Comparison of ENCODE assay signal across 1 cellular context in the genomic region with DNA sequence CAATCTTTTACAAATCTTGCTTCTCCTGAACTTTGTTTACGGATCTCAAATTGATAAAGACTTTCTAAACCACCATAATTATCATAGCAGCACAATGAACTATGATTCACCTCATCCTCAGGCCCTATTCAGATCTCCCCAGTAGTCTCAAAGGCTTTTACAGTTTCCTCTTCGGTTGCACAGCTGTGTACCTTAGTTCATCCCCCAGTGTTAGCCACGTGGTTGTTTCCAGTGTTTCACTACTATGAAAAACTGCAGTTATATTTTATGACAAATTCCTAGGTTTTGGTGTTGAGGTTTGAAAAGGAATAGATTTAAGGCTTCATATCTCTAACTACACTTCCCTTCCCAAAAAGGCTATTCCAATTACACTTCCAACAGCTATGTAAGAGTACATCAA.
TF ChIP-seq lines count a peak whose summit lies in the region.

No MANE protein-coding gene starts in this region.

TF ChIP-seq in K562, 482 proteins besides CTCF, POLR2A, EP300 and RAD21 (continued from another document):
- TF ChIP-seq, protein P1, sequence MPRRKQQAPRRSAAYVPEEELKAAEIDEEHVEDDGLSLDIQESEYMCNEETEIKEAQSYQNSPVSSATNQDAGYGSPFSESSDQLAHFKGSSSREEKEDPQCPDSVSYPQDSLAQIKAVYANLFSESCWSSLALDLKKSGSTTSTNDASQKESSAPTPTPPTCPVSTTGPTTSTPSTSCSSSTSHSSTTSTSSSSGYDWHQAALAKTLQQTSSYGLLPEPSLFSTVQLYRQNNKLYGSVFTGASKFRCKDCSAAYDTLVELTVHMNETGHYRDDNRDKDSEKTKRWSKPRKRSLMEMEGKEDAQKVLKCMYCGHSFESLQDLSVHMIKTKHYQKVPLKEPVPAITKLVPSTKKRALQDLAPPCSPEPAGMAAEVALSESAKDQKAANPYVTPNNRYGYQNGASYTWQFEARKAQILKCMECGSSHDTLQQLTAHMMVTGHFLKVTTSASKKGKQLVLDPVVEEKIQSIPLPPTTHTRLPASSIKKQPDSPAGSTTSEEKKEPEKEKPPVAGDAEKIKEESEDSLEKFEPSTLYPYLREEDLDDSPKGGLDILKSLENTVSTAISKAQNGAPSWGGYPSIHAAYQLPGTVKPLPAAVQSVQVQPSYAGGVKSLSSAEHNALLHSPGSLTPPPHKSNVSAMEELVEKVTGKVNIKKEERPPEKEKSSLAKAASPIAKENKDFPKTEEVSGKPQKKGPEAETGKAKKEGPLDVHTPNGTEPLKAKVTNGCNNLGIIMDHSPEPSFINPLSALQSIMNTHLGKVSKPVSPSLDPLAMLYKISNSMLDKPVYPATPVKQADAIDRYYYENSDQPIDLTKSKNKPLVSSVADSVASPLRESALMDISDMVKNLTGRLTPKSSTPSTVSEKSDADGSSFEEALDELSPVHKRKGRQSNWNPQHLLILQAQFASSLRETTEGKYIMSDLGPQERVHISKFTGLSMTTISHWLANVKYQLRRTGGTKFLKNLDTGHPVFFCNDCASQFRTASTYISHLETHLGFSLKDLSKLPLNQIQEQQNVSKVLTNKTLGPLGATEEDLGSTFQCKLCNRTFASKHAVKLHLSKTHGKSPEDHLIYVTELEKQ (CRISPR knock-in tag; IDR thresholded peaks at IDR 0.05) = no peak
- TF ChIP-seq, protein P2, sequence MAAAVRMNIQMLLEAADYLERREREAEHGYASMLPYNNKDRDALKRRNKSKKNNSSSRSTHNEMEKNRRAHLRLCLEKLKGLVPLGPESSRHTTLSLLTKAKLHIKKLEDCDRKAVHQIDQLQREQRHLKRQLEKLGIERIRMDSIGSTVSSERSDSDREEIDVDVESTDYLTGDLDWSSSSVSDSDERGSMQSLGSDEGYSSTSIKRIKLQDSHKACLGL (CRISPR knock-in tag; IDR thresholded peaks at IDR 0.05; ENCODE audit: borderline replicate concordance, poor library complexity, severe bottlenecking) = no peak
- TF ChIP-seq SMARCE1 (IDR thresholded peaks at IDR 0.05) = no peak
- TF ChIP-seq ETV5 (CRISPR knock-in tag; IDR thresholded peaks at IDR 0.05; ENCODE audit: low read depth) = no peak
- TF ChIP-seq ZNF780A (CRISPR knock-in tag; IDR thresholded peaks at IDR 0.05) = no peak
- no peak for TF ChIP-seq TAF1 (IDR thresholded peaks at IDR 0.05; ENCODE audit: control insufficient read depth, extremely low read depth, insufficient read depth, low read length, severe bottlenecking)
- TF ChIP-seq, protein P3, sequence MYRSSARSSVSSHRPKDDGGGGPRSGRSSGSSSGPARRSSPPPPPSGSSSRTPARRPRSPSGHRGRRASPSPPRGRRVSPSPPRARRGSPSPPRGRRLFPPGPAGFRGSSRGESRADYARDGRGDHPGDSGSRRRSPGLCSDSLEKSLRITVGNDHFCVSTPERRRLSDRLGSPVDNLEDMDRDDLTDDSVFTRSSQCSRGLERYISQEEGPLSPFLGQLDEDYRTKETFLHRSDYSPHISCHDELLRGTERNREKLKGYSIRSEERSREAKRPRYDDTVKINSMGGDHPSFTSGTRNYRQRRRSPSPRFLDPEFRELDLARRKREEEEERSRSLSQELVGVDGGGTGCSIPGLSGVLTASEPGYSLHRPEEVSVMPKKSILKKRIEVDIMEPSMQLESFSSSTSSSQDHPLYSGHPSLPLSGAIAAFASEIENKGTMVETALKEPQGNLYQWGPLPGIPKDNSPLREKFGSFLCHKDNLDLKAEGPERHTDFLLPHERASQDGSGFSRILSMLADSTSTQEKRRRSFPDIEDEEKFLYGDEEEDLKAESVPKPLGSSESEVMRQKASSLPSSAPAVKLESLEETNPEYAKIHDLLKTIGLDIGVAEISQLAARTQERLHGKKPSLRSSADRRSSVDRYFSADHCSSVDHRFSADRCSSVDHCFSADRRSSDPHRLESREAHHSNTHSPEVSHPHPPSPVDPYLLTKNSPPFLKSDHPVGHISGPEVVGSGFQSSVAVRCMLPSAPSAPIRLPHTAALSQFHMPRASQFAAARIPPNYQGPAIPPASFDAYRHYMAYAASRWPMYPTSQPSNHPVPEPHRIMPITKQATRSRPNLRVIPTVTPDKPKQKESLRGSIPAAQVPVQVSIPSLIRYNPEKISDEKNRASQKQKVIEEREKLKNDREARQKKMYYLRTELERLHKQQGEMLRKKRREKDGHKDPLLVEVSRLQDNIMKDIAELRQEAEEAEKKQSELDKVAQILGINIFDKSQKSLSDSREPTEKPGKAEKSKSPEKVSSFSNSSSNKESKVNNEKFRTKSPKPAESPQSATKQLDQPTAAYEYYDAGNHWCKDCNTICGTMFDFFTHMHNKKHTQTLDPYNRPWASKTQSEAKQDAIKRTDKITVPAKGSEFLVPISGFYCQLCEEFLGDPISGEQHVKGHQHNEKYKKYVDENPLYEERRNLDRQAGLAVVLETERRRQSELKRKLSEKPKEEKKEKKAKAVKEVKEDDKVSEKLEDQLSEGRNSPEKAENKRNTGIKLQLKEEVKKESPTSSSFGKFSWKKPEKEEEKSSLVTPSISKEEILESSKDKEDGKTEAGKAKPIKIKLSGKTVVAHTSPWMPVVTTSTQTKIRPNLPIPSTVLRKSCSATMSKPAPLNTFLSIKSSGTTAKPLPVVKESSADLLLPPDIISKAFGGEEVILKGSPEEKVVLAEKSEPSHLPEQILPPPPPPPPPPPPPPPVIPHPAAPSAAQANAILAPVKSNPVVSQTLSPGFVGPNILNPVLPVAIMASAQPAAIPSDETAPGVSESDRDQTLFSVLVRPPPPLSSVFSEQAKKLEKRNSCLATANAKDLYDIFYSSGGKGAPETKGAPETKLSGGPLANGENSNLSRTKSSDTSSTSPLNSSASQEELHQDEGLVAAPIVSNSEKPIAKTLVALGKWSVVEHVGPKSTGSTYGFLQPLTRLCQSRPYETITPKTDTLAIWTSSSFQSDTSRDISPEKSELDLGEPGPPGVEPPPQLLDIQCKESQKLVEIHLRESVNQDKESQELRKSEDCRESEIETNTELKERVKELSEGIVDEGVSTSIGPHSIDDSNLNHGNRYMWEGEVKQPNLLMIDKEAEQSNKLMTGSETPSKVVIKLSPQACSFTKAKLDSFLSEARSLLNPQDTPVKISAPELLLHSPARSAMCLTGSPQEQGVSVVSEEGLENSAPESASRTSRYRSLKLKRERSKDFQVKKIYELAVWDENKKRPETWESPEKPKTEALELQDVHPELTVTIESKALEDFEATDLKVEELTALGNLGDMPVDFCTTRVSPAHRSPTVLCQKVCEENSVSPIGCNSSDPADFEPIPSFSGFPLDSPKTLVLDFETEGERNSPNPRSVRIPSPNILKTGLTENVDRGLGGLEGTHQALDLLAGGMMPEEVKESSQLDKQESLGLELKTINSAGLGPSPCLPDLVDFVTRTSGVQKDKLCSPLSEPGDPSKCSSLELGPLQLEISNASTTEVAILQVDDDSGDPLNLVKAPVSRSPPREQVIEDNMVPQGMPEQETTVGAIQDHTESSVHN (IDR thresholded peaks at IDR 0.05; ENCODE audit: borderline replicate concordance in 1 of 2, low read depth in 1 of 2) = no peak
- TF ChIP-seq ZNF384 (IDR thresholded peaks at IDR 0.05; ENCODE audit: low read depth, low read length) = no peak
- no peak for TF ChIP-seq POLR2AphosphoS5 (IDR thresholded peaks at IDR 0.05; ENCODE audit: control insufficient read depth, insufficient read depth, low read depth, low read length)
TF ChIP-seq in K562: peak in this region for 0.
